17 cellular contexts compared by ENCODE assay signal in the genomic region with DNA sequence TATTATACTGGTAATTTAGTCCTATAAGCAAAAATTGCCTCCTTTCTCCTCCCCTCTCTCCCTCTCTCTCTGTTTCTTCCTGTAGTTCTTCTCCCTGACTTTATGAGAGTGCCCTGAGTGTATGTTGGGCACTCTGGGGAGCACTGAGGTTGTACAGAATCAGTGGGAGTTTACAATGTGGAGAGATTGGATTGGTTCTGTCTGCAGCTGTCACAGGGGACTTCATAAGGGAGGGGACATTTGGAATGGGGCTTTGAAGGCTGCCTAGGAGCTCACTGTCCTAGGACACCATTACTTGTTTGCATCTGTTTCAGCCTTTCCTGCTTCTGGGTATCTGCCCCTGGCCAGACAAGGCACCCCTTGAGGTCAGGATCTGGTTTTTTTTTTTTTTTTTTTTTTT. TPM values are rescaled to one million over a fixed set of nuclear protein-coding genes. Genes with fewer than 3 reads are reported as not detected.
DNase-seq lines count a peak whose midpoint lies in the region; ATAC-seq and TF ChIP-seq lines count a peak whose summit lies in the region.
"Had no signal": no experiment of that assay in that cellular context is flagged by ENCODE, and none has a peak within 500 bp of the region (broad histone marks: within the 10 kb centered on the region; RNA-seq: fewer than 3 reads in every experiment).

No MANE protein-coding gene starts in this region.

- CTCF ChIA-PET in T-cell (lab: Charles Lee): interaction anchor here (0.9 to 1.9 kb wide), 2 partner anchors 45 to 46 kb away, joined by 3 to 7 read pairs; no protein-coding TSS in a partner anchor

- no peak for DNase-seq in T-helper 1 cell
- no peak for DNase-seq in T-cell
- no peak for DNase-seq in lower lobe of right lung
- DNase-seq in NCI-H2196 treated with DMSO at 0.1 percent for 48 hours (lab: John Stamatoyannopoulos, UW; ENCODE audit: unreplicated experiment): no peak
- no peak for DNase-seq in activated naive CD8-positive, alpha-beta T cell treated with anti-CD3 and anti-CD28 coated beads for 36 hours
- no peak for DNase-seq in mesenteric fat pad (ENCODE audit: low spot score)
- DNase-seq: activated naive CD8-positive, alpha-beta T cell treated with anti-CD3 and anti-CD28 coated beads, Interleukin-2, amount 50 U/mL, for 24 hours; activated T-cell treated with anti-CD3 and anti-CD28 coated beads for 4 hours; NCI-H1417; NCI-H446 treated with DMSO at 0.1 percent for 48 hours; PC-3 had no signal

- intact Hi-C loops in lower lobe of right lung (cut with DNase I): no loop called here

- no peak overlapping the region for H3K4me3 ChIP-seq in lower lobe of right lung
- H3K4me3 ChIP-seq in thymus (ENCODE audit: low read length): no peak overlapping the region

- H3K27me3 ChIP-seq in lower lobe of right lung (ENCODE audit: low read depth) (no peaks in the 10 kb centered on the region), thymus (ENCODE audit: control insufficient read depth, insufficient read depth) (no peaks in the 10 kb centered on the region)

- H3K36me3 ChIP-seq in lower lobe of right lung: peaks cover 84% of the 10 kb centered on the region
- peaks cover 76% of the 10 kb centered on the region for H3K36me3 ChIP-seq in thymus (ENCODE audit: control insufficient read depth, insufficient read depth)

- H3K4me1 Mint-ChIP-seq in T-helper 1 cell treated with Interleukin-12 subunit alpha and Interleukin-12 subunit beta and Interleukin-4 antibody, amounts not matched to agents 30 μg/mL and 1 μg/mL, for 36 hours (ENCODE audit: low read depth): peaks cover 13% of the 10 kb centered on the region
- H3K4me1 Mint-ChIP-seq in T-cell: peaks cover 36 to 52% (median 46%) of the 10 kb centered on the region in 3 donors
- peaks cover 22% of the 10 kb centered on the region for H3K4me1 Mint-ChIP-seq in activated naive CD8-positive, alpha-beta T cell treated with anti-CD3 and anti-CD28 coated beads for 36 hours

- H3K27ac ChIP-seq in lower lobe of right lung: peak overlapping the region; percentile 51
- peak overlapping the region; percentile 91 for H3K27ac ChIP-seq in thymus (ENCODE audit: low read depth)
- H3K27ac ChIP-seq: 22Rv1 had no signal

- peaks cover 50% of the 10 kb centered on the region for H3K36me3 Mint-ChIP-seq in T-helper 1 cell treated with Interleukin-12 subunit alpha and Interleukin-12 subunit beta and Interleukin-4 antibody, amounts not matched to agents 30 μg/mL and 1 μg/mL, for 36 hours (ENCODE audit: low read depth)
- peaks cover 55% of the 10 kb centered on the region for H3K36me3 Mint-ChIP-seq in T-cell
- H3K36me3 Mint-ChIP-seq in activated naive CD8-positive, alpha-beta T cell treated with anti-CD3 and anti-CD28 coated beads for 36 hours: peaks cover 14% of the 10 kb centered on the region

- H3K9me3 Mint-ChIP-seq in T-helper 1 cell treated with Interleukin-12 subunit alpha and Interleukin-12 subunit beta and Interleukin-4 antibody, amounts not matched to agents 30 μg/mL and 1 μg/mL, for 36 hours: no peaks in the 10 kb centered on the region
- no peaks in the 10 kb centered on the region for H3K9me3 Mint-ChIP-seq in T-cell
- H3K9me3 Mint-ChIP-seq in activated naive CD8-positive, alpha-beta T cell treated with anti-CD3 and anti-CD28 coated beads for 36 hours: no peaks in the 10 kb centered on the region
- H3K9me3 Mint-ChIP-seq: activated naive CD8-positive, alpha-beta T cell treated with anti-CD3 and anti-CD28 coated beads, Interleukin-2, amount 50 U/mL, for 24 hours; memory B cell had no signal

- peaks cover 16% of the 10 kb centered on the region for H3K4me1 ChIP-seq in lower lobe of right lung
- peaks cover 73% of the 10 kb centered on the region for H3K4me1 ChIP-seq in thymus (ENCODE audit: control insufficient read depth, insufficient read depth, low read length)

- peak overlapping the region; percentile 54 for H3K27ac Mint-ChIP-seq in T-helper 1 cell treated with Interleukin-12 subunit alpha and Interleukin-12 subunit beta and Interleukin-4 antibody, amounts not matched to agents 30 μg/mL and 1 μg/mL, for 36 hours
- H3K27ac Mint-ChIP-seq in T-cell: peak overlapping the region; percentile 60 to 72
- H3K27ac Mint-ChIP-seq in activated naive CD8-positive, alpha-beta T cell treated with anti-CD3 and anti-CD28 coated beads for 36 hours: no peak overlapping the region
- H3K27ac Mint-ChIP-seq: activated naive CD8-positive, alpha-beta T cell treated with anti-CD3 and anti-CD28 coated beads, Interleukin-2, amount 50 U/mL, for 24 hours; memory B cell had no signal

- no peak for TF ChIP-seq CTCF in lower lobe of right lung (IDR thresholded peaks at IDR 0.05)

- ATAC-seq in T-cell (replicated peaks in 1 of 4) (peak in 1 of 4 experiments; percentile 37), lower lobe of right lung (no peak)
- ATAC-seq: esophagus mucosa, PC-3 had no signal

- no peaks in the 10 kb centered on the region for H3K9me3 ChIP-seq in lower lobe of right lung
- peaks cover 4% of the 10 kb centered on the region for H3K9me3 ChIP-seq in thymus (ENCODE audit: control insufficient read depth)

- H3K4me3 Mint-ChIP-seq in T-helper 1 cell treated with Interleukin-12 subunit alpha and Interleukin-12 subunit beta and Interleukin-4 antibody, amounts not matched to agents 30 μg/mL and 1 μg/mL, for 36 hours: no peak overlapping the region
- no peak overlapping the region for H3K4me3 Mint-ChIP-seq in T-cell
- no peak overlapping the region for H3K4me3 Mint-ChIP-seq in activated naive CD8-positive, alpha-beta T cell treated with anti-CD3 and anti-CD28 coated beads for 36 hours
- H3K4me3 Mint-ChIP-seq: activated naive CD8-positive, alpha-beta T cell treated with anti-CD3 and anti-CD28 coated beads, Interleukin-2, amount 50 U/mL, for 24 hours; memory B cell had no signal

- no peaks in the 10 kb centered on the region for H3K27me3 Mint-ChIP-seq in T-helper 1 cell treated with Interleukin-12 subunit alpha and Interleukin-12 subunit beta and Interleukin-4 antibody, amounts not matched to agents 30 μg/mL and 1 μg/mL, for 36 hours (ENCODE audit: low read depth)
- H3K27me3 Mint-ChIP-seq in T-cell: no peaks in the 10 kb centered on the region
- no peaks in the 10 kb centered on the region for H3K27me3 Mint-ChIP-seq in activated naive CD8-positive, alpha-beta T cell treated with anti-CD3 and anti-CD28 coated beads for 36 hours
- H3K27me3 Mint-ChIP-seq: activated naive CD8-positive, alpha-beta T cell treated with anti-CD3 and anti-CD28 coated beads, Interleukin-2, amount 50 U/mL, for 24 hours; memory B cell had no signal

- POLR2A ChIA-PET in T-cell (lab: Charles Lee): interaction anchor here in 1 of 2 donors (0.6 kb wide), 1 partner anchor 264 kb away, joined by 3 read pairs; no protein-coding TSS in a partner anchor

RNA-seq across cellular contexts. Expression of a gene that starts 22.9 kb away (rescaled TPM):
- total RNA-seq in T-cell: 100 to 1,000 TPM in 1 of 5 donors, 10 to 100 TPM in 4; 24.6 to 103 (median 40.3) TPM
- 73.1 TPM for total RNA-seq in lower lobe of right lung
- polyA plus RNA-seq in thymus: 114 TPM
- total RNA-seq in activated naive CD8-positive, alpha-beta T cell treated with anti-CD3 and anti-CD28 coated beads for 36 hours: 1 to 10 TPM; 7.8 to 8.8 TPM
- total RNA-seq in mesenteric fat pad: 64.9 TPM

RNA-seq across cellular contexts. Expression of a gene that starts 47.6 kb away (rescaled TPM):
- total RNA-seq in T-cell (under 1 TPM in 2 of 5 donors, not detected in 3; 0.13 to 0.26 TPM), lower lobe of right lung (15.5 TPM), mesenteric fat pad (58.5 TPM)
- polyA plus RNA-seq in thymus: 2.1 TPM
- not detected for total RNA-seq in activated naive CD8-positive, alpha-beta T cell treated with anti-CD3 and anti-CD28 coated beads for 36 hours
- total RNA-seq: T-helper 1 cell treated with Interleukin-12 subunit alpha and Interleukin-12 subunit beta and Interleukin-4 antibody, amounts not matched to agents 30 ng/mL and 1 ng/mL, for 36 hours had no signal

Comparison
In these comparisons a context has a peak if more than half of its experiments do, and no peak if none do; other contexts are left out.
1. RNA of a gene that starts 47.6 kb away (total RNA-seq): 58.5 TPM in mesenteric fat pad (single experiment) and 15.5 TPM in lower lobe of right lung (single experiment); not detected in activated naive CD8-positive, alpha-beta T cell treated with anti-CD3 and anti-CD28 coated beads for 36 hours and 0.13 to 0.26 TPM in T-cell; every median in the first group is over 10 times any median in the second.